ENCODE assay signal across 15 cellular contexts in genomic region chr4:120314969-120315368, GRCh38.
A peak's percentile ranks its signal among the peaks of the same experiment; 100 is the strongest.
DNase-seq lines count a peak whose midpoint lies in the region; ATAC-seq and TF ChIP-seq lines count a peak whose summit lies in the region.
"Had no signal": no experiment of that assay in that cellular context is flagged by ENCODE, and none has a peak within 500 bp of the region (broad histone marks: within the 10 kb centered on the region; RNA-seq: fewer than 3 reads in every experiment).

No MANE protein-coding gene starts in this region.

- ATAC-seq in GM19351 (IDR thresholded peaks at IDR 0.05; ENCODE audit: unreplicated experiment) (peak; percentile 72), HG03442 (IDR thresholded peaks at IDR 0.05; ENCODE audit: unreplicated experiment) (no peak), GM21360 (IDR thresholded peaks at IDR 0.05; ENCODE audit: unreplicated experiment) (no peak)

- no peak overlapping the region for H3K27ac ChIP-seq in osteoblast (ENCODE audit: low read depth, low read length)

- no peak overlapping the region for H3K4me2 ChIP-seq in osteoblast (ENCODE audit: insufficient read depth, low read length)

- H3K9me3 ChIP-seq in osteoblast (ENCODE audit: low read depth, low read length) = no peaks in the 10 kb centered on the region

- H3K79me2 ChIP-seq in osteoblast (ENCODE audit: insufficient read depth, low read length) = no peaks in the 10 kb centered on the region

- no peaks in the 10 kb centered on the region for H4K20me1 ChIP-seq in osteoblast (ENCODE audit: insufficient read depth, low read length)

- peaks cover 4% of the 10 kb centered on the region for H3K4me1 ChIP-seq in osteoblast (ENCODE audit: insufficient read depth, low read length)

- no peaks in the 10 kb centered on the region for H3K36me3 ChIP-seq in osteoblast (ENCODE audit: insufficient read depth, low read length)

- TF ChIP-seq CTCF in osteoblast (IDR thresholded peaks at IDR 0.05; ENCODE audit: extremely low read depth, low read depth, low read length) = no peak

- H2AFZ ChIP-seq in osteoblast (ENCODE audit: low read length) = no peak overlapping the region

- no peak overlapping the region for H3K4me3 ChIP-seq in osteoblast (ENCODE audit: insufficient read depth, low read length)

- DNase-seq in MV-4-11 (lab: John Stamatoyannopoulos, UW) = peak; percentile 72
- peak; percentile 16 for DNase-seq in astrocyte of the hippocampus (ENCODE audit: low read depth, low spot score)
- DNase-seq in osteoblast (ENCODE audit: insufficient read length, low spot score, missing footprints) = peak; percentile 48
- no peak for DNase-seq in occipital lobe (lab: John Stamatoyannopoulos, UW)
- DNase-seq: C1 segment of cervical spinal cord; Calu3; CD4-positive, alpha-beta T cell; DMS 273 treated with DMSO at 0.1 percent for 48 hours; DMS79; HCEC 1CT; HFFc6; IMR-90 had no signal

- H3K27me3 ChIP-seq in osteoblast (ENCODE audit: insufficient read depth, low read length) = no peaks in the 10 kb centered on the region
